Comparison of ENCODE assay signal across 9 cellular contexts in the genomic region with DNA sequence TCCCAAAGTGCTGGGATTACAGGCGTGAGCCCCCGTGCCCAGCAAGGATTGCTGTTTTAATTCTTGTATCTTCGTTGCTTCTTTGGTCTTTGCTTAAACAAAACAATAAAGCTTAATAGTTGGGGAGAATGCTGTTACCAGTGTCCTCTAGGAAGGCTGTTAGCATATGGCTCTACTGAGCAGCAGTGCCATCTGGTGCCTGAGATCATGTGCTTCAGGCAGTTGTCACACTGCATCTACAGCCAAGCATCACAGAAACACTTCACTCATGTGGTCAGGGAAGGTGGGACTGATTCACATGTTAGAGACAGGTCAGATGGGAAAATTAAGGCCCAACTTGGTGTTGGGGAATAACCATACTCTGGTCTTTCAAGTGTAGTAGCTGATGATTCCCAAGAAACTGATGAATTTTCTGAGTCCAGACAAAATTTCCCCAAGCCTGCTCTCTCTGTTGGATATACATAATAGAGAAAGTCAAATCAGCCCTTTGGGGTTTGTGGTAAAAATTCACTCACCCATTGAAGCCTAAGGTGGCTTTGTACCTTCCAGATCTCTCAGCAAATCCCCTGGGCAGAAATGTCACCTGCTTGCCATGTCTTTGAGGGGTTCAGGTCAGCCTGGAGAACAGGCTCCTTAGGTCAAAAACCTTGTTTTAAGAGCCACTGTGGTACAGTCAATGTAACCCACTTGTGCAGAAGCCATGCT. TPM values are rescaled to one million over a fixed set of nuclear protein-coding genes. Genes with fewer than 3 reads are reported as not detected.
DNase-seq lines count a peak whose midpoint lies in the region; ATAC-seq lines count a peak whose summit lies in the region.
"Had no signal": no experiment of that assay in that cellular context is flagged by ENCODE, and none has a peak within 500 bp of the region (broad histone marks: within the 10 kb centered on the region; RNA-seq: fewer than 3 reads in every experiment).

No MANE protein-coding gene starts in this region.

- ATAC-seq in GM21786 (IDR thresholded peaks at IDR 0.05; ENCODE audit: unreplicated experiment) = peak; percentile 79
- peak; percentile 52 for ATAC-seq in stimulated activated effector memory CD8-positive, alpha-beta T cell treated with anti-CD3 and anti-CD28 coated beads, Interleukin-12 subunit alpha, Interleukin-12 subunit beta, amount 100 ng/mL, for 72 hours

- H3K9me3 Mint-ChIP-seq in activated naive CD8-positive, alpha-beta T cell treated with anti-CD3 and anti-CD28 coated beads for 36 hours = no peaks in the 10 kb centered on the region
- no peaks in the 10 kb centered on the region for H3K9me3 Mint-ChIP-seq in stimulated activated effector memory CD8-positive, alpha-beta T cell treated with anti-CD3 and anti-CD28 coated beads, Interleukin-12 subunit alpha, Interleukin-12 subunit beta, amount 100 ng/mL, for 72 hours

- no peak overlapping the region for H3K27ac Mint-ChIP-seq in activated naive CD8-positive, alpha-beta T cell treated with anti-CD3 and anti-CD28 coated beads for 36 hours
- no peak overlapping the region for H3K27ac Mint-ChIP-seq in stimulated activated effector memory CD8-positive, alpha-beta T cell treated with anti-CD3 and anti-CD28 coated beads, Interleukin-12 subunit alpha, Interleukin-12 subunit beta, amount 100 ng/mL, for 72 hours

- no peaks in the 10 kb centered on the region for H3K27me3 Mint-ChIP-seq in activated naive CD8-positive, alpha-beta T cell treated with anti-CD3 and anti-CD28 coated beads for 36 hours

- H3K4me1 Mint-ChIP-seq in activated naive CD8-positive, alpha-beta T cell treated with anti-CD3 and anti-CD28 coated beads for 36 hours = peaks cover 2% of the 10 kb centered on the region
- H3K4me1 Mint-ChIP-seq in stimulated activated effector memory CD8-positive, alpha-beta T cell treated with anti-CD3 and anti-CD28 coated beads, Interleukin-12 subunit alpha, Interleukin-12 subunit beta, amount 100 ng/mL, for 72 hours = no peaks in the 10 kb centered on the region

- DNase-seq in SKM-1 treated with dmso at 0.1 percent for 144 hours (lab: John Stamatoyannopoulos, UW; ENCODE audit: unreplicated experiment) (peak; percentile 18), SKM-1 (lab: John Stamatoyannopoulos, UW; ENCODE audit: unreplicated experiment) (no peak), NCI-H2171 (lab: John Stamatoyannopoulos, UW) (peak; percentile 51), hepatic stellate cell (ENCODE audit: low spot score) (peak; percentile 77)
- peak; percentile 10 for DNase-seq in activated naive CD8-positive, alpha-beta T cell treated with anti-CD3 and anti-CD28 coated beads for 36 hours
- DNase-seq in stimulated activated effector memory CD8-positive, alpha-beta T cell treated with anti-CD3 and anti-CD28 coated beads, Interleukin-12 subunit alpha, Interleukin-12 subunit beta, amount 100 ng/mL, for 72 hours (ENCODE audit: low spot score in 2 of 2) = no peak
- no peak for DNase-seq in effector CD4-positive, alpha-beta T cell

- H3K36me3 Mint-ChIP-seq in activated naive CD8-positive, alpha-beta T cell treated with anti-CD3 and anti-CD28 coated beads for 36 hours = no peaks in the 10 kb centered on the region
- peaks cover 10% of the 10 kb centered on the region for H3K36me3 Mint-ChIP-seq in stimulated activated effector memory CD8-positive, alpha-beta T cell treated with anti-CD3 and anti-CD28 coated beads, Interleukin-12 subunit alpha, Interleukin-12 subunit beta, amount 100 ng/mL, for 72 hours

- H3K4me3 Mint-ChIP-seq in activated naive CD8-positive, alpha-beta T cell treated with anti-CD3 and anti-CD28 coated beads for 36 hours = no peak overlapping the region
- no peak overlapping the region for H3K4me3 Mint-ChIP-seq in stimulated activated effector memory CD8-positive, alpha-beta T cell treated with anti-CD3 and anti-CD28 coated beads, Interleukin-12 subunit alpha, Interleukin-12 subunit beta, amount 100 ng/mL, for 72 hours

RNA-seq across cellular contexts. Expression of a gene that starts 28.4 kb away (rescaled TPM):
- total RNA-seq in activated naive CD8-positive, alpha-beta T cell treated with anti-CD3 and anti-CD28 coated beads for 36 hours = 10 to 100 TPM; 12.1 to 12.7 TPM

RNA-seq across cellular contexts. Expression of a gene that starts 43.0 kb away (rescaled TPM):
- total RNA-seq in activated naive CD8-positive, alpha-beta T cell treated with anti-CD3 and anti-CD28 coated beads for 36 hours = not detected
- total RNA-seq: tibial nerve had no signal

RNA-seq across cellular contexts. Expression of a gene that starts 48.3 kb away (rescaled TPM):
- 10 to 100 TPM; 24.3 to 26.1 TPM for total RNA-seq in activated naive CD8-positive, alpha-beta T cell treated with anti-CD3 and anti-CD28 coated beads for 36 hours

Comparison
In these comparisons a context has a peak if more than half of its experiments do, and no peak if none do; other contexts are left out.
1. DNase-seq: peak in SKM-1 treated with dmso at 0.1 percent for 144 hours (single experiment), NCI-H2171 (single experiment), activated naive CD8-positive, alpha-beta T cell treated with anti-CD3 and anti-CD28 coated beads for 36 hours (single experiment) and hepatic stellate cell (single experiment); none in SKM-1 (single experiment), stimulated activated effector memory CD8-positive, alpha-beta T cell treated with anti-CD3 and anti-CD28 coated beads, Interleukin-12 subunit alpha, Interleukin-12 subunit beta, amount 100 ng/mL, for 72 hours (0 of 2) and effector CD4-positive, alpha-beta T cell (single experiment).